2 cellular contexts compared by ENCODE assay signal in genomic region chr2:215772634-215773563, GRCh38.
TF ChIP-seq lines count a peak whose summit lies in the region.

No MANE protein-coding gene starts in this region.

TF ChIP-seq in IMR-90, 13 proteins besides CTCF, POLR2A, EP300 and RAD21:
- TF ChIP-seq MAFK (IDR thresholded peaks at IDR 0.05; ENCODE audit: low read depth, low read length) (no peak), ELK1 (IDR thresholded peaks at IDR 0.05; ENCODE audit: borderline replicate concordance, low read depth, low read length) (no peak), CEBPB (IDR thresholded peaks at IDR 0.05; ENCODE audit: low read depth, low read length) (no peak), MXI1 (IDR thresholded peaks at IDR 0.05; ENCODE audit: borderline replicate concordance, low read depth, low read length) (no peak), NFE2L2 (IDR thresholded peaks at IDR 0.05; ENCODE audit: low read depth, low read length) (no peak), RCOR1 (IDR thresholded peaks at IDR 0.05; ENCODE audit: insufficient replicate concordance, low read length) (no peak), CHD1 (IDR thresholded peaks at IDR 0.05; ENCODE audit: low read depth, low read length) (no peak), MAZ (IDR thresholded peaks at IDR 0.05; ENCODE audit: borderline replicate concordance, low read depth, low read length) (no peak), USF2 (IDR thresholded peaks at IDR 0.05; ENCODE audit: low read depth, low read length) (no peak), FOS (IDR thresholded peaks at IDR 0.05; ENCODE audit: low read depth, low read length) (no peak), BHLHE40 (IDR thresholded peaks at IDR 0.05; ENCODE audit: low read depth, low read length) (no peak), RFX5 (IDR thresholded peaks at IDR 0.05; ENCODE audit: low read depth, low read length) (no peak), SMC3 (IDR thresholded peaks at IDR 0.05; ENCODE audit: low read depth, low read length) (no peak)
TF ChIP-seq in IMR-90: peak in this region for 0.

TF ChIP-seq in endothelial cell of umbilical vein, 7 proteins besides CTCF, POLR2A, EP300 and RAD21:
- TF ChIP-seq GATA2 (IDR thresholded peaks at IDR 0.05; ENCODE audit: insufficient read depth, insufficient read length, low read depth, low read length) (no peak), MAX (IDR thresholded peaks at IDR 0.05; ENCODE audit: insufficient read depth, insufficient read length) (no peak), FOS (IDR thresholded peaks at IDR 0.05; ENCODE audit: borderline replicate concordance, insufficient read depth, low read length) (no peak), POLR2AphosphoS5 (IDR thresholded peaks at IDR 0.05; ENCODE audit: insufficient read depth, low read depth, low read length) (no peak), MYC (IDR thresholded peaks at IDR 0.05; ENCODE audit: low read depth, low read length) (no peak), JUN (IDR thresholded peaks at IDR 0.05; ENCODE audit: borderline replicate concordance, insufficient read depth, insufficient read length, low read depth) (no peak), EZH2 (IDR thresholded peaks at IDR 0.05; ENCODE audit: borderline replicate concordance, low read depth, low read length, severe bottlenecking) (no peak)
